Comparison of ENCODE assay signal across 1 cellular context in genomic region chr4:182188622-182189021, GRCh38.
TF ChIP-seq lines count a peak whose summit lies in the region.

No MANE protein-coding gene starts in this region.

TF ChIP-seq in WTC11, 78 proteins besides CTCF, POLR2A, EP300 and RAD21 (continued from another document):
- TF ChIP-seq AFF4 (CRISPR knock-in tag; IDR thresholded peaks at IDR 0.05; ENCODE audit: borderline replicate concordance) (no peak), ESRRA (CRISPR knock-in tag; IDR thresholded peaks at IDR 0.05; ENCODE audit: borderline replicate concordance) (no peak), CBFB (CRISPR knock-in tag; IDR thresholded peaks at IDR 0.05; ENCODE audit: low read depth) (no peak), MYBL2 (CRISPR knock-in tag; IDR thresholded peaks at IDR 0.05) (no peak), ZNF219 (CRISPR knock-in tag; IDR thresholded peaks at IDR 0.05; ENCODE audit: borderline replicate concordance) (no peak), ELF4 (CRISPR knock-in tag; IDR thresholded peaks at IDR 0.05; ENCODE audit: low read depth) (no peak), ATF1 (CRISPR knock-in tag; IDR thresholded peaks at IDR 0.05) (no peak), ZNF138 (CRISPR knock-in tag; conservative IDR thresholded peaks at IDR 0.05) (no peak), IRF2 (CRISPR knock-in tag; IDR thresholded peaks at IDR 0.05; ENCODE audit: borderline replicate concordance, low read depth) (no peak), PREB (CRISPR knock-in tag; IDR thresholded peaks at IDR 0.05; ENCODE audit: borderline replicate concordance) (no peak), RELA (CRISPR knock-in tag; IDR thresholded peaks at IDR 0.05; ENCODE audit: borderline replicate concordance) (no peak), FOXJ3 (CRISPR knock-in tag; IDR thresholded peaks at IDR 0.05; ENCODE audit: borderline replicate concordance) (no peak), MLX (CRISPR knock-in tag; IDR thresholded peaks at IDR 0.05) (no peak), ZBTB43 (CRISPR knock-in tag; IDR thresholded peaks at IDR 0.05) (no peak), ZNF263 (CRISPR knock-in tag; IDR thresholded peaks at IDR 0.05; ENCODE audit: low read depth) (no peak)
